Comparison of ENCODE assay signal across 16 cellular contexts in genomic region chrX:150643271-150643670, GRCh38. TPM values are rescaled to one million over a fixed set of nuclear protein-coding genes. Genes with fewer than 3 reads are reported as not detected.
DNase-seq lines count a peak whose midpoint lies in the region; ATAC-seq, FAIRE-seq and TF ChIP-seq lines count a peak whose summit lies in the region.
"Had no signal": no experiment of that assay in that cellular context is flagged by ENCODE, and none has a peak within 500 bp of the region (broad histone marks: within the 10 kb centered on the region; RNA-seq: fewer than 3 reads in every experiment).

No MANE protein-coding gene starts in this region.

- no peak overlapping the region for H2AFZ ChIP-seq in PC-9

- no peaks in the 10 kb centered on the region for H4K20me1 ChIP-seq in PC-9 (ENCODE audit: insufficient read depth)

- peak; percentile 78 for FAIRE-seq in colon (lab: Jason Lieb, UNC)
- FAIRE-seq in pancreas (lab: Jason Lieb, UNC), result peak; percentile 54
- FAIRE-seq: GM12891 had no signal

- H3K4me3 Mint-ChIP-seq in activated CD8-positive, alpha-beta T cell treated with anti-CD3 and anti-CD28 coated beads for 36 hours, result no peak overlapping the region
- H3K4me3 Mint-ChIP-seq in activated CD8-positive, alpha-beta T cell treated with anti-CD3 and anti-CD28 coated beads, Interleukin-2, amount 10 ng/mL, durations not matched to agents 7 days and 5 days, result no peak overlapping the region
- H3K4me3 Mint-ChIP-seq: naive B cell; stimulated activated naive CD8-positive, alpha-beta T cell treated with anti-CD3 and anti-CD28 coated beads, Interleukin-15, amount 100 ng/mL, for 72 hours had no signal

- no TSS peak for BruUV-seq in PC-9 (replicated peaks; lab: Mats Ljungman, UMichigan)

- H3K4me1 ChIP-seq in PC-9 (replicated peaks; ENCODE audit: insufficient read depth) (no peaks in the 10 kb centered on the region), pancreas (no peaks in the 10 kb centered on the region)

- H3K4me1 Mint-ChIP-seq in activated CD8-positive, alpha-beta T cell treated with anti-CD3 and anti-CD28 coated beads for 36 hours (ENCODE audit: low read depth), result peaks cover 1% of the 10 kb centered on the region
- H3K4me1 Mint-ChIP-seq in activated CD8-positive, alpha-beta T cell treated with anti-CD3 and anti-CD28 coated beads, Interleukin-2, amount 10 ng/mL, durations not matched to agents 7 days and 5 days (ENCODE audit: low read depth), result peaks cover 2% of the 10 kb centered on the region
- H3K4me1 Mint-ChIP-seq: naive B cell; stimulated activated naive CD8-positive, alpha-beta T cell treated with anti-CD3 and anti-CD28 coated beads, Interleukin-15, amount 100 ng/mL, for 72 hours had no signal

- no peaks in the 10 kb centered on the region for H3K9me3 Mint-ChIP-seq in activated CD8-positive, alpha-beta T cell treated with anti-CD3 and anti-CD28 coated beads for 36 hours
- no peaks in the 10 kb centered on the region for H3K9me3 Mint-ChIP-seq in activated CD8-positive, alpha-beta T cell treated with anti-CD3 and anti-CD28 coated beads, Interleukin-2, amount 10 ng/mL, durations not matched to agents 7 days and 5 days (ENCODE audit: insufficient read depth)
- H3K9me3 Mint-ChIP-seq: naive B cell; stimulated activated naive CD8-positive, alpha-beta T cell treated with anti-CD3 and anti-CD28 coated beads, Interleukin-15, amount 100 ng/mL, for 72 hours had no signal

- no peak for DNase-seq in activated CD8-positive, alpha-beta T cell treated with anti-CD3 and anti-CD28 coated beads for 36 hours
- DNase-seq in activated CD8-positive, alpha-beta T cell treated with anti-CD3 and anti-CD28 coated beads, Interleukin-2, amount 10 ng/mL, durations not matched to agents 7 days and 5 days, result no peak
- DNase-seq in PC-9 (peak in 1 of 2 experiments; percentile 40), pancreas (no peak), cerebellar nuclear complex (lab: John Stamatoyannopoulos, UW) (no peak), putamen (ENCODE audit: low spot score) (no peak)
- DNase-seq: activated CD4-positive, alpha-beta T cell treated with anti-CD3 and anti-CD28 coated beads for 1 hour; activated T-cell treated with anti-CD3 and anti-CD28 coated beads, Interleukin-2, amount 50 U/mL, for 48 hours; amygdala; effector CD8-positive, alpha-beta T cell; naive B cell; NCI-H526 treated with DMSO at 0.1 percent for 48 hours; stimulated activated naive CD8-positive, alpha-beta T cell treated with anti-CD3 and anti-CD28 coated beads, Interleukin-15, amount 100 ng/mL, for 72 hours had no signal

- no peaks in the 10 kb centered on the region for H3K27me3 ChIP-seq in PC-9 (ENCODE audit: insufficient read depth, low read depth)
- peaks cover 0 to 9% (median 0%) of the 10 kb centered on the region in 4 donors for H3K27me3 ChIP-seq in pancreas

- no peaks in the 10 kb centered on the region for H3K27me3 Mint-ChIP-seq in activated CD8-positive, alpha-beta T cell treated with anti-CD3 and anti-CD28 coated beads for 36 hours
- no peaks in the 10 kb centered on the region for H3K27me3 Mint-ChIP-seq in activated CD8-positive, alpha-beta T cell treated with anti-CD3 and anti-CD28 coated beads, Interleukin-2, amount 10 ng/mL, durations not matched to agents 7 days and 5 days (ENCODE audit: low read depth)
- H3K27me3 Mint-ChIP-seq: naive B cell; stimulated activated naive CD8-positive, alpha-beta T cell treated with anti-CD3 and anti-CD28 coated beads, Interleukin-15, amount 100 ng/mL, for 72 hours had no signal

- POLR2A ChIA-PET in activated CD8-positive, alpha-beta T cell treated with anti-CD3 and anti-CD28 coated beads for 36 hours (lab: Charles Lee), result no interaction called here
- POLR2A ChIA-PET in activated CD8-positive, alpha-beta T cell treated with anti-CD3 and anti-CD28 coated beads, Interleukin-2, amount 10 ng/mL, durations not matched to agents 7 days and 5 days (lab: Charles Lee), result no interaction called here
- POLR2A ChIA-PET in PC-9 (lab: Charles Lee; ENCODE audit: unreplicated experiment), result no interaction called here

- H3K27ac Mint-ChIP-seq in activated CD8-positive, alpha-beta T cell treated with anti-CD3 and anti-CD28 coated beads for 36 hours, result no peak overlapping the region
- no peak overlapping the region for H3K27ac Mint-ChIP-seq in activated CD8-positive, alpha-beta T cell treated with anti-CD3 and anti-CD28 coated beads, Interleukin-2, amount 10 ng/mL, durations not matched to agents 7 days and 5 days
- H3K27ac Mint-ChIP-seq: stimulated activated naive CD8-positive, alpha-beta T cell treated with anti-CD3 and anti-CD28 coated beads, Interleukin-15, amount 100 ng/mL, for 72 hours had no signal

- H3K27ac ChIP-seq in PC-9, result no peak overlapping the region
- no peak overlapping the region for H3K27ac ChIP-seq in pancreas

- WGBS in pancreas, 2 donors, result 30 to 37% methylated on average over 1 of the region's 1 CpG

- intact Hi-C loops in activated CD8-positive, alpha-beta T cell treated with anti-CD3 and anti-CD28 coated beads for 36 hours (cut with micrococcal nuclease), result no loop called here
- intact Hi-C loops in PC-9 (cut with micrococcal nuclease; ENCODE audit: unreplicated experiment) (loop anchor here (10.0 kb wide), 2 partner anchors 58 to 72 kb away; no protein-coding TSS in a partner anchor), pancreas (cut with DNase I) (no loop called here)

- no peak for ATAC-seq in activated CD8-positive, alpha-beta T cell treated with anti-CD3 and anti-CD28 coated beads for 36 hours
- ATAC-seq in activated CD8-positive, alpha-beta T cell treated with anti-CD3 and anti-CD28 coated beads, Interleukin-2, amount 10 ng/mL, durations not matched to agents 7 days and 5 days, result no peak
- ATAC-seq in pancreas (no peak), HG02938 (IDR thresholded peaks at IDR 0.05; ENCODE audit: unreplicated experiment) (no peak)
- ATAC-seq: stimulated activated naive CD8-positive, alpha-beta T cell treated with anti-CD3 and anti-CD28 coated beads, Interleukin-15, amount 100 ng/mL, for 72 hours had no signal

- no peaks in the 10 kb centered on the region for H3K9me2 ChIP-seq in PC-9 (ENCODE audit: insufficient read depth)

- H3K36me3 ChIP-seq in PC-9 (ENCODE audit: low read depth), result peaks cover 14% of the 10 kb centered on the region
- peaks cover 0 to 6% (median 0%) of the 10 kb centered on the region in 3 donors for H3K36me3 ChIP-seq in pancreas

- TF ChIP-seq CTCF in activated CD8-positive, alpha-beta T cell treated with anti-CD3 and anti-CD28 coated beads for 36 hours (IDR thresholded peaks at IDR 0.05), result peak; percentile 11
- TF ChIP-seq CTCF in PC-9 (conservative IDR thresholded peaks at IDR 0.05), result 0 out of 2 replicates have a peak, but pooled peaks have one; percentile 45
- no peak for TF ChIP-seq CTCF in pancreas (IDR thresholded peaks at IDR 0.05)

- H3K4me3 ChIP-seq in PC-9, result no peak overlapping the region
- no peak overlapping the region for H3K4me3 ChIP-seq in pancreas

- H3K9me3 ChIP-seq in PC-9 (ENCODE audit: insufficient read depth, low read depth) (no peaks in the 10 kb centered on the region), pancreas (no peaks in the 10 kb centered on the region)

- no peaks in the 10 kb centered on the region for H3K36me3 Mint-ChIP-seq in activated CD8-positive, alpha-beta T cell treated with anti-CD3 and anti-CD28 coated beads for 36 hours (ENCODE audit: low read depth)
- peaks cover 29% of the 10 kb centered on the region for H3K36me3 Mint-ChIP-seq in activated CD8-positive, alpha-beta T cell treated with anti-CD3 and anti-CD28 coated beads, Interleukin-2, amount 10 ng/mL, durations not matched to agents 7 days and 5 days (ENCODE audit: low read depth)
- H3K36me3 Mint-ChIP-seq: naive B cell had no signal

- CTCF ChIA-PET in activated CD8-positive, alpha-beta T cell treated with anti-CD3 and anti-CD28 coated beads for 36 hours (lab: Charles Lee), result no interaction called here
- CTCF ChIA-PET in activated CD8-positive, alpha-beta T cell treated with anti-CD3 and anti-CD28 coated beads, Interleukin-2, amount 10 ng/mL, durations not matched to agents 7 days and 5 days (lab: Charles Lee), result no interaction called here
- CTCF ChIA-PET in PC-9 (lab: Charles Lee), result no interaction called here

- no peak overlapping the region for H3K4me2 ChIP-seq in PC-9

- no peaks in the 10 kb centered on the region for H3K79me2 ChIP-seq in PC-9 (ENCODE audit: low read depth)

- H3F3A ChIP-seq in PC-9 (ENCODE audit: insufficient read depth, low read depth), result no peaks in the 10 kb centered on the region

RNA-seq across cellular contexts. Expression of gene MTMR1, which starts 49.9 kb away (rescaled TPM):
- 10 to 100 TPM; 32.8 to 38.6 TPM for total RNA-seq in activated CD8-positive, alpha-beta T cell treated with anti-CD3 and anti-CD28 coated beads for 36 hours
- total RNA-seq in activated CD8-positive, alpha-beta T cell treated with anti-CD3 and anti-CD28 coated beads, Interleukin-2, amount 10 ng/mL, durations not matched to agents 7 days and 5 days, result 10 to 100 TPM; 45.0 to 49.4 TPM
- total RNA-seq in PC-9 (2021) (26.2 and 41.3 TPM in 2 replicates), pancreas (10 to 100 TPM in 4 of 6 donors, 1 to 10 TPM in 2; 7.2 to 14.0 (median 10.2) TPM)
- polyA plus RNA-seq in pancreas, result 10 to 100 TPM in 1 of 2 donors, 1 to 10 TPM in 1; 6.8 to 10.6 TPM

Comparison
In these comparisons a context has a peak if more than half of its experiments do, and no peak if none do; other contexts are left out.
1. CTCF ChIP-seq: peak in activated CD8-positive, alpha-beta T cell treated with anti-CD3 and anti-CD28 coated beads for 36 hours (single experiment) and PC-9 (single experiment); none in pancreas (0 of 4).